8 cellular contexts compared by ENCODE assay signal in genomic region chr11:85590848-85591483, GRCh38. TPM values are rescaled to one million over a fixed set of nuclear protein-coding genes. Genes with fewer than 3 reads are reported as not detected.
DNase-seq lines count a peak whose midpoint lies in the region; ATAC-seq and TF ChIP-seq lines count a peak whose summit lies in the region.

No MANE protein-coding gene starts in this region.

- H3F3A ChIP-seq in DOHH2 (ENCODE audit: control insufficient read depth, insufficient read depth) = no peaks in the 10 kb centered on the region

- no TSS peak for BruUV-seq in OCI-LY7 (replicated peaks; lab: Mats Ljungman, UMichigan)

- no peak overlapping the region for H3K4me3 Mint-ChIP-seq in activated CD8-positive, alpha-beta T cell treated with anti-CD3 and anti-CD28 coated beads, Interleukin-2, amount 10 ng/mL, durations not matched to agents 7 days and 5 days
- no peak overlapping the region for H3K4me3 Mint-ChIP-seq in activated T-helper 2 cell treated with anti-CD3 and anti-CD28 coated beads, Interferon-gamma antibody, Interleukin-2, Interleukin-4, amounts not matched to agents 10 μg/mL and 5 μg/mL and 100 μg/mL, durations not matched to agents 14 hours and 24 hours and 36 hours (ENCODE audit: low read depth)

- intact Hi-C loops in OCI-LY7 (cut with micrococcal nuclease; ENCODE audit: unreplicated experiment) = loop anchor here (5.0 to 10.0 kb wide), 2 partner anchors 234 to 809 kb away; no protein-coding TSS in a partner anchor
- intact Hi-C loops in activated T-helper 2 cell treated with anti-CD3 and anti-CD28 coated beads, Interferon-gamma antibody, Interleukin-2, Interleukin-4, amounts not matched to agents 10 μg/mL and 5 μg/mL and 100 μg/mL, durations not matched to agents 14 hours and 24 hours and 36 hours (cut with micrococcal nuclease) = loop anchor here (5.0 to 10.0 kb wide), 3 partner anchors 71 to 1224 kb away; no protein-coding TSS in a partner anchor

- CTCF ChIA-PET in OCI-LY7 (lab: Charles Lee; ENCODE audit: unreplicated experiment) = no interaction called here
- CTCF ChIA-PET in activated CD8-positive, alpha-beta T cell treated with anti-CD3 and anti-CD28 coated beads, Interleukin-2, amount 10 ng/mL, durations not matched to agents 7 days and 5 days (lab: Charles Lee) = interaction anchor here (0.7 to 1.5 kb wide), 2 partner anchors 70 to 1033 kb away, joined by 3 to 5 read pairs; no protein-coding TSS in a partner anchor

- H3K9me3 Mint-ChIP-seq in activated CD8-positive, alpha-beta T cell treated with anti-CD3 and anti-CD28 coated beads, Interleukin-2, amount 10 ng/mL, durations not matched to agents 7 days and 5 days (ENCODE audit: insufficient read depth) = no peaks in the 10 kb centered on the region
- peaks cover 10% of the 10 kb centered on the region for H3K9me3 Mint-ChIP-seq in activated T-helper 2 cell treated with anti-CD3 and anti-CD28 coated beads, Interferon-gamma antibody, Interleukin-2, Interleukin-4, amounts not matched to agents 10 μg/mL and 5 μg/mL and 100 μg/mL, durations not matched to agents 14 hours and 24 hours and 36 hours

- H3K36me3 ChIP-seq in DOHH2 (ENCODE audit: control insufficient read depth, low read length) (no peaks in the 10 kb centered on the region), OCI-LY7 (ENCODE audit: insufficient read depth, low read length) (no peaks in the 10 kb centered on the region)

- no peak overlapping the region for H3K4me3 ChIP-seq in DOHH2 (ENCODE audit: low read length)
- no peak overlapping the region for H3K4me3 ChIP-seq in OCI-LY7 (ENCODE audit: low read depth, low read length, poor library complexity, severe bottlenecking)

- no peak overlapping the region for H3K27ac Mint-ChIP-seq in activated CD8-positive, alpha-beta T cell treated with anti-CD3 and anti-CD28 coated beads, Interleukin-2, amount 10 ng/mL, durations not matched to agents 7 days and 5 days
- H3K27ac Mint-ChIP-seq in activated T-helper 2 cell treated with anti-CD3 and anti-CD28 coated beads, Interferon-gamma antibody, Interleukin-2, Interleukin-4, amounts not matched to agents 10 μg/mL and 5 μg/mL and 100 μg/mL, durations not matched to agents 14 hours and 24 hours and 36 hours = no peak overlapping the region

- H3K9me3 ChIP-seq in DOHH2 (ENCODE audit: control insufficient read depth, insufficient read depth, low read length) (peaks cover 4% of the 10 kb centered on the region; the same call in 1 of the 2 replicates), OCI-LY7 (ENCODE audit: low read length) (no peaks in the 10 kb centered on the region)

- no peaks in the 10 kb centered on the region for H3K27me3 ChIP-seq in DOHH2 (ENCODE audit: control insufficient read depth, low read length)

- H4K20me1 ChIP-seq in DOHH2 (ENCODE audit: control insufficient read depth, insufficient read depth, low read depth, low read length) (no peaks in the 10 kb centered on the region), OCI-LY7 (ENCODE audit: insufficient read depth, low read length) (no peaks in the 10 kb centered on the region)

- H3K36me3 Mint-ChIP-seq in activated CD8-positive, alpha-beta T cell treated with anti-CD3 and anti-CD28 coated beads, Interleukin-2, amount 10 ng/mL, durations not matched to agents 7 days and 5 days (ENCODE audit: low read depth) = no peaks in the 10 kb centered on the region
- no peaks in the 10 kb centered on the region for H3K36me3 Mint-ChIP-seq in activated T-helper 2 cell treated with anti-CD3 and anti-CD28 coated beads, Interferon-gamma antibody, Interleukin-2, Interleukin-4, amounts not matched to agents 10 μg/mL and 5 μg/mL and 100 μg/mL, durations not matched to agents 14 hours and 24 hours and 36 hours (ENCODE audit: low read depth)

- H3K4me1 ChIP-seq in DOHH2 (ENCODE audit: control insufficient read depth, low read length) (no peaks in the 10 kb centered on the region), OCI-LY7 (ENCODE audit: insufficient read depth, low read length, poor library complexity, severe bottlenecking) (no peaks in the 10 kb centered on the region)

- no peak overlapping the region for H3K4me2 ChIP-seq in DOHH2 (ENCODE audit: low read length)
- no peak overlapping the region for H3K4me2 ChIP-seq in OCI-LY7 (ENCODE audit: low read length)

- DNase-seq in OCI-LY7 (ENCODE audit: low spot score) (peak; percentile 35), germinal center (ENCODE audit: low spot score) (peak; percentile 3)
- no peak for DNase-seq in activated CD8-positive, alpha-beta T cell treated with anti-CD3 and anti-CD28 coated beads, Interleukin-2, amount 10 ng/mL, durations not matched to agents 7 days and 5 days
- DNase-seq in activated T-helper 2 cell treated with anti-CD3 and anti-CD28 coated beads, Interferon-gamma antibody, Interleukin-2, Interleukin-4, amounts not matched to agents 10 μg/mL and 5 μg/mL and 100 μg/mL, durations not matched to agents 14 hours and 24 hours and 36 hours (ENCODE audit: low spot score) = no peak

- POLR2A ChIA-PET in OCI-LY7 (lab: Charles Lee) = interaction anchor here (0.6 to 1.7 kb wide), 4 partner anchors 17 to 275 kb away, joined by 3 to 5 read pairs (median 4); partner anchors contain the start of gene TMEM126A
- POLR2A ChIA-PET in activated CD8-positive, alpha-beta T cell treated with anti-CD3 and anti-CD28 coated beads, Interleukin-2, amount 10 ng/mL, durations not matched to agents 7 days and 5 days (lab: Charles Lee) = no interaction called here

- TF ChIP-seq CTCF in DOHH2 (IDR thresholded peaks at IDR 0.05; ENCODE audit: low read depth, low read length, poor library complexity, severe bottlenecking) (peak; percentile 48), OCI-LY7 (conservative IDR thresholded peaks at IDR 0.05; ENCODE audit: low read length) (peak; percentile 69)

- H3K9me2 ChIP-seq in DOHH2 (replicated peaks; ENCODE audit: control insufficient read depth, low read length) = no peaks in the 10 kb centered on the region
- no peaks in the 10 kb centered on the region for H3K9me2 ChIP-seq in OCI-LY7 (ENCODE audit: insufficient read depth, low read length)

- H3K79me2 ChIP-seq in DOHH2 (ENCODE audit: control insufficient read depth, low read length) (no peaks in the 10 kb centered on the region), OCI-LY7 (ENCODE audit: insufficient read depth, low read depth, low read length) (no peaks in the 10 kb centered on the region)

- ATAC-seq in HG02798 (IDR thresholded peaks at IDR 0.05; ENCODE audit: poor library complexity, unreplicated experiment) (peak; percentile 46), HG03095 (IDR thresholded peaks at IDR 0.05; ENCODE audit: unreplicated experiment) (no peak), GM18858 (IDR thresholded peaks at IDR 0.05; ENCODE audit: unreplicated experiment) (no peak)
- no peak for ATAC-seq in activated CD8-positive, alpha-beta T cell treated with anti-CD3 and anti-CD28 coated beads, Interleukin-2, amount 10 ng/mL, durations not matched to agents 7 days and 5 days

- H3K27me3 Mint-ChIP-seq in activated CD8-positive, alpha-beta T cell treated with anti-CD3 and anti-CD28 coated beads, Interleukin-2, amount 10 ng/mL, durations not matched to agents 7 days and 5 days (ENCODE audit: low read depth) = peaks cover 13% of the 10 kb centered on the region
- peaks cover 17% of the 10 kb centered on the region for H3K27me3 Mint-ChIP-seq in activated T-helper 2 cell treated with anti-CD3 and anti-CD28 coated beads, Interferon-gamma antibody, Interleukin-2, Interleukin-4, amounts not matched to agents 10 μg/mL and 5 μg/mL and 100 μg/mL, durations not matched to agents 14 hours and 24 hours and 36 hours (ENCODE audit: low read depth)

- H3K27ac ChIP-seq in DOHH2 (ENCODE audit: low read depth, low read length) (no peak overlapping the region), OCI-LY7 (ENCODE audit: low read depth, low read length, poor library complexity, severe bottlenecking) (no peak overlapping the region)

- no peaks in the 10 kb centered on the region for H3K4me1 Mint-ChIP-seq in activated CD8-positive, alpha-beta T cell treated with anti-CD3 and anti-CD28 coated beads, Interleukin-2, amount 10 ng/mL, durations not matched to agents 7 days and 5 days (ENCODE audit: low read depth)
- no peaks in the 10 kb centered on the region for H3K4me1 Mint-ChIP-seq in activated T-helper 2 cell treated with anti-CD3 and anti-CD28 coated beads, Interferon-gamma antibody, Interleukin-2, Interleukin-4, amounts not matched to agents 10 μg/mL and 5 μg/mL and 100 μg/mL, durations not matched to agents 14 hours and 24 hours and 36 hours (ENCODE audit: low read depth)

- H2AFZ ChIP-seq in OCI-LY7 (ENCODE audit: low read length) = no peak overlapping the region

RNA-seq across cellular contexts. Expression of gene DLG2, which starts 36.2 kb away (rescaled TPM):
- total RNA-seq in OCI-LY7 (2014; rRNA removed; shearing (Covaris generic)) = 6.1 and 6.9 TPM in 2 replicates
- total RNA-seq in OCI-LY7 (2022) = 8.0 and 8.2 TPM in 2 replicates
- 1 to 10 TPM; 1.3 to 1.6 TPM for total RNA-seq in activated CD8-positive, alpha-beta T cell treated with anti-CD3 and anti-CD28 coated beads, Interleukin-2, amount 10 ng/mL, durations not matched to agents 7 days and 5 days
- 1.8 and 2.1 TPM in 2 replicates for total RNA-seq in activated T-helper 2 cell treated with anti-CD3 and anti-CD28 coated beads, Interferon-gamma antibody, Interleukin-2, Interleukin-4, amounts not matched to agents 10 μg/mL and 5 μg/mL and 100 μg/mL, durations not matched to agents 14 hours and 24 hours and 36 hours

RNA-seq across cellular contexts. Expression of gene TMEM126B, which starts 37.4 kb away (rescaled TPM):
- total RNA-seq in OCI-LY7 (2014; rRNA removed; shearing (Covaris generic)) = 45.4 and 47.4 TPM in 2 replicates
- 61.1 and 63.2 TPM in 2 replicates for total RNA-seq in OCI-LY7 (2022)
- total RNA-seq in activated CD8-positive, alpha-beta T cell treated with anti-CD3 and anti-CD28 coated beads, Interleukin-2, amount 10 ng/mL, durations not matched to agents 7 days and 5 days = 10 to 100 TPM; 51.4 to 57.8 TPM
- 63.8 and 66.5 TPM in 2 replicates for total RNA-seq in activated T-helper 2 cell treated with anti-CD3 and anti-CD28 coated beads, Interferon-gamma antibody, Interleukin-2, Interleukin-4, amounts not matched to agents 10 μg/mL and 5 μg/mL and 100 μg/mL, durations not matched to agents 14 hours and 24 hours and 36 hours

RNA-seq across cellular contexts. Expression of gene TMEM126A, which starts 56.8 kb away (rescaled TPM):
- 16.8 and 16.9 TPM in 2 replicates for total RNA-seq in OCI-LY7 (2014; rRNA removed; shearing (Covaris generic))
- 25.6 and 25.7 TPM in 2 replicates for total RNA-seq in OCI-LY7 (2022)
- total RNA-seq in activated CD8-positive, alpha-beta T cell treated with anti-CD3 and anti-CD28 coated beads, Interleukin-2, amount 10 ng/mL, durations not matched to agents 7 days and 5 days = 10 to 100 TPM; 33.7 to 39.8 TPM
- 48.9 and 49.3 TPM in 2 replicates for total RNA-seq in activated T-helper 2 cell treated with anti-CD3 and anti-CD28 coated beads, Interferon-gamma antibody, Interleukin-2, Interleukin-4, amounts not matched to agents 10 μg/mL and 5 μg/mL and 100 μg/mL, durations not matched to agents 14 hours and 24 hours and 36 hours

Comparison
In these comparisons a context has a peak if more than half of its experiments do, and no peak if none do; other contexts are left out.
1. DNase-seq: peak in OCI-LY7 (single experiment) and germinal center (single experiment); none in activated CD8-positive, alpha-beta T cell treated with anti-CD3 and anti-CD28 coated beads, Interleukin-2, amount 10 ng/mL, durations not matched to agents 7 days and 5 days (single experiment) and activated T-helper 2 cell treated with anti-CD3 and anti-CD28 coated beads, Interferon-gamma antibody, Interleukin-2, Interleukin-4, amounts not matched to agents 10 μg/mL and 5 μg/mL and 100 μg/mL, durations not matched to agents 14 hours and 24 hours and 36 hours (single experiment).